In the genomic region with DNA sequence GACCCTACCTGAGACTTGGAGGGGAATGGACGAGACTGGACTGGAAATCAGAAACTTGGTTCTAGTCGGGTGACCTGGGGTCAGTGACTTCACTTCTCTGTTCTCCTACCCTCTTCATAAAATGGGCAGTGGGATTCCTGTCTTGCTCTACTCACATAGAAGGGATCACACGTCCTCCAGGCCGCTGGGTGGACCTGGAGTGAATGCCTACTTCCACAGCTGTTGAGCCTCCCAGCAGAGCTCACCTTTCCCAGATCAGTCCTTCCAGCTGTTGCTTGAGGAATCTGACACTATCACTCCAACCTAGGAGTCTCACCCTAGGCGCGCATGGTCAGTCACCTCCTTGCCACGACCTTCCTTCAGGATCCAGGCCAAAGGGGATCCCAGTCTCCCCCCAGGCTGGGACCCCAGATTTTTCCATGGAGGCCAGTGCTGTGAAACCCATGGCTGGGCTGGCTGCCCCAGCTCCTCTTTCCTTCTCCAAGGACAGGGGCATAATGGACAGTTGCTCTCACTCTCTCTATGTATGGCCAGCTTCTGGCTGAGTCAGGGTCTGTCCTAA, we compare ENCODE assay signal across 1 cellular context.
A peak's percentile ranks its signal among the peaks of the same experiment; 100 is the strongest.
TF ChIP-seq lines count a peak whose summit lies in the region.

No MANE protein-coding gene starts in this region.

TF ChIP-seq in K562, 482 proteins besides CTCF, POLR2A, EP300 and RAD21:
- TF ChIP-seq ATF7 (IDR thresholded peaks at IDR 0.05), result no peak
- TF ChIP-seq, protein P1, sequence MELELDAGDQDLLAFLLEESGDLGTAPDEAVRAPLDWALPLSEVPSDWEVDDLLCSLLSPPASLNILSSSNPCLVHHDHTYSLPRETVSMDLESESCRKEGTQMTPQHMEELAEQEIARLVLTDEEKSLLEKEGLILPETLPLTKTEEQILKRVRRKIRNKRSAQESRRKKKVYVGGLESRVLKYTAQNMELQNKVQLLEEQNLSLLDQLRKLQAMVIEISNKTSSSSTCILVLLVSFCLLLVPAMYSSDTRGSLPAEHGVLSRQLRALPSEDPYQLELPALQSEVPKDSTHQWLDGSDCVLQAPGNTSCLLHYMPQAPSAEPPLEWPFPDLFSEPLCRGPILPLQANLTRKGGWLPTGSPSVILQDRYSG (tag; conservative IDR thresholded peaks at IDR 0.05; ENCODE audit: low read depth), result no peak
- no peak for TF ChIP-seq SAFB (IDR thresholded peaks at IDR 0.05; ENCODE audit: borderline replicate concordance, low read depth, low read length)
- TF ChIP-seq, protein P2, sequence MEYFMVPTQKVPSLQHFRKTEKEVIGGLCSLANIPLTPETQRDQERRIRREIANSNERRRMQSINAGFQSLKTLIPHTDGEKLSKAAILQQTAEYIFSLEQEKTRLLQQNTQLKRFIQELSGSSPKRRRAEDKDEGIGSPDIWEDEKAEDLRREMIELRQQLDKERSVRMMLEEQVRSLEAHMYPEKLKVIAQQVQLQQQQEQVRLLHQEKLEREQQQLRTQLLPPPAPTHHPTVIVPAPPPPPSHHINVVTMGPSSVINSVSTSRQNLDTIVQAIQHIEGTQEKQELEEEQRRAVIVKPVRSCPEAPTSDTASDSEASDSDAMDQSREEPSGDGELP (CRISPR knock-in tag; IDR thresholded peaks at IDR 0.05; ENCODE audit: borderline replicate concordance), result 0 out of 2 replicates have a peak, but pooled peaks have one; percentile 13
- no peak for TF ChIP-seq ETV5 (CRISPR knock-in tag; IDR thresholded peaks at IDR 0.05; ENCODE audit: low read depth)
- no peak for TF ChIP-seq ZNF174 (CRISPR knock-in tag; IDR thresholded peaks at IDR 0.05)
- TF ChIP-seq, protein P3, sequence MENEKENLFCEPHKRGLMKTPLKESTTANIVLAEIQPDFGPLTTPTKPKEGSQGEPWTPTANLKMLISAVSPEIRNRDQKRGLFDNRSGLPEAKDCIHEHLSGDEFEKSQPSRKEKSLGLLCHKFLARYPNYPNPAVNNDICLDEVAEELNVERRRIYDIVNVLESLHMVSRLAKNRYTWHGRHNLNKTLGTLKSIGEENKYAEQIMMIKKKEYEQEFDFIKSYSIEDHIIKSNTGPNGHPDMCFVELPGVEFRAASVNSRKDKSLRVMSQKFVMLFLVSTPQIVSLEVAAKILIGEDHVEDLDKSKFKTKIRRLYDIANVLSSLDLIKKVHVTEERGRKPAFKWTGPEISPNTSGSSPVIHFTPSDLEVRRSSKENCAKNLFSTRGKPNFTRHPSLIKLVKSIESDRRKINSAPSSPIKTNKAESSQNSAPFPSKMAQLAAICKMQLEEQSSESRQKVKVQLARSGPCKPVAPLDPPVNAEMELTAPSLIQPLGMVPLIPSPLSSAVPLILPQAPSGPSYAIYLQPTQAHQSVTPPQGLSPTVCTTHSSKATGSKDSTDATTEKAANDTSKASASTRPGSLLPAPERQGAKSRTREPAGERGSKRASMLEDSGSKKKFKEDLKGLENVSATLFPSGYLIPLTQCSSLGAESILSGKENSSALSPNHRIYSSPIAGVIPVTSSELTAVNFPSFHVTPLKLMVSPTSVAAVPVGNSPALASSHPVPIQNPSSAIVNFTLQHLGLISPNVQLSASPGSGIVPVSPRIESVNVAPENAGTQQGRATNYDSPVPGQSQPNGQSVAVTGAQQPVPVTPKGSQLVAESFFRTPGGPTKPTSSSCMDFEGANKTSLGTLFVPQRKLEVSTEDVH (IDR thresholded peaks at IDR 0.05; ENCODE audit: low read depth, partially characterized antibody), result no peak
- TF ChIP-seq NR4A1 (CRISPR knock-in tag; IDR thresholded peaks at IDR 0.05), result no peak
- TF ChIP-seq NR4A1 (tag; IDR thresholded peaks at IDR 0.05), result no peak
